30 cellular contexts compared by ENCODE assay signal in the genomic region with DNA sequence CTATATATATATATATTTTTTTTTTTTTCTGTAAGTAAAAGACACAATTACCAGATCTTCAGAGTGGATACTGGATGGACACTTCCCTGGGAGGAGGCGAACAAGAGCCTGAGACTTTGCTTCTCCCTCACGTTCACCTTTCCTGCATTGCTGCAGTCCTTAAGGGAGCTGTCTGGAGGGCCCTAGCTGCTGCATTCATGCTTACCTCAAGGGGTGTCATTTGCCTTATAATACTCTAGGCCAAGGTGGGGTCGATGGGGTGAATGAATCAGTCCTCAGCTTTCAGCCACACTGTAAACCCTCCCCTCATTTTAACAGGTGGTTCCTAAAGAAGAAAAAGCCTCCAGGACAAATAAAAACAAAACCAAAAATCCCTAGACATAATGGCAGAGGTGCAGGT.
"Had no signal": no experiment of that assay in that cellular context is flagged by ENCODE, and none has a peak within 500 bp of the region (broad histone marks: within the 10 kb centered on the region; RNA-seq: fewer than 3 reads in every experiment).

No MANE protein-coding gene starts in this region.

- ATAC-seq: activated CD8-positive, alpha-beta T cell treated with anti-CD3 and anti-CD28 coated beads for 36 hours; activated naive CD8-positive, alpha-beta T cell treated with anti-CD3 and anti-CD28 coated beads, Interleukin-2, amount 50 U/mL, for 24 hours; activated T-cell treated with anti-CD3 and anti-CD28 coated beads, Interleukin-2, amount 50 U/mL, for 4 hours; activated T-helper 17 cell treated with anti-CD3 and anti-CD28 coated beads, Interleukin-2, amount 50 U/mL, for 72 hours; esophagus mucosa; T-cell had no signal

- H3K27me3 ChIP-seq: adrenal gland, ascending aorta, breast epithelium, cardiac muscle cell, colonic mucosa had no signal

- H3K4me3 ChIP-seq: adrenal gland, ascending aorta, breast epithelium, cardiac muscle cell, colonic mucosa had no signal

- H3K4me1 ChIP-seq: adrenal gland, ascending aorta, breast epithelium, colonic mucosa had no signal

- H3K36me3 Mint-ChIP-seq: activated naive CD4-positive, alpha-beta T cell treated with anti-CD3 and anti-CD28 coated beads, Interleukin-2, amount 50 U/mL, for 24 hours; activated naive CD8-positive, alpha-beta T cell treated with anti-CD3 and anti-CD28 coated beads for 36 hours; brain; T-cell had no signal

- H3K27me3 Mint-ChIP-seq: activated CD8-positive, alpha-beta T cell treated with anti-CD3 and anti-CD28 coated beads for 36 hours; activated naive CD4-positive, alpha-beta T cell treated with anti-CD3 and anti-CD28 coated beads, Interleukin-2, amount 50 U/mL, for 24 hours; activated naive CD8-positive, alpha-beta T cell treated with anti-CD3 and anti-CD28 coated beads for 36 hours; T-cell had no signal

- DNase-seq: activated CD4-positive, alpha-beta T cell treated with anti-CD3 and anti-CD28 coated beads for 1 hour; activated CD4-positive, alpha-beta T cell treated with anti-CD3 and anti-CD28 coated beads for 4 hours; activated CD4-positive, alpha-beta T cell treated with anti-CD3 and anti-CD28 coated beads, Interleukin-2, amount 50 U/mL, for 1 hour; activated CD4-positive, alpha-beta T cell treated with anti-CD3 and anti-CD28 coated beads, Interleukin-2, amount 50 U/mL, for 48 hours; activated CD8-positive, alpha-beta memory T cell treated with anti-CD3 and anti-CD28 coated beads for 24 hours; activated CD8-positive, alpha-beta T cell treated with anti-CD3 and anti-CD28 coated beads for 36 hours; activated effector memory CD4-positive, alpha-beta T cell treated with Interleukin-2 at 50 U/mL for 16 hours; activated naive CD4-positive, alpha-beta T cell treated with anti-CD3 and anti-CD28 coated beads for 36 hours; activated naive CD8-positive, alpha-beta T cell treated with anti-CD3 and anti-CD28 coated beads for 36 hours; activated naive CD8-positive, alpha-beta T cell treated with anti-CD3 and anti-CD28 coated beads, Interleukin-2, amount 50 U/mL, for 24 hours; activated T-cell treated with anti-CD3 and anti-CD28 coated beads, Interleukin-2, amount 50 U/mL, for 4 hours; adrenal gland; amygdala; central memory CD4-positive, alpha-beta T cell; cerebellar nuclear complex; colonic mucosa; effector CD8-positive, alpha-beta T cell; foreskin fibroblast; head of caudate nucleus; T-cell; T1000 had no signal

- H3K27ac ChIP-seq: adrenal gland, ascending aorta, breast epithelium, cardiac muscle cell, colonic mucosa had no signal

- H3K9me3 ChIP-seq: adrenal gland, ascending aorta, breast epithelium, colonic mucosa had no signal

- H3K9me3 Mint-ChIP-seq: activated CD8-positive, alpha-beta T cell treated with anti-CD3 and anti-CD28 coated beads for 36 hours; activated naive CD4-positive, alpha-beta T cell treated with anti-CD3 and anti-CD28 coated beads for 36 hours; activated naive CD4-positive, alpha-beta T cell treated with anti-CD3 and anti-CD28 coated beads, Interleukin-2, amount 50 U/mL, for 24 hours; activated naive CD8-positive, alpha-beta T cell treated with anti-CD3 and anti-CD28 coated beads for 36 hours; activated naive CD8-positive, alpha-beta T cell treated with anti-CD3 and anti-CD28 coated beads, Interleukin-2, amount 50 U/mL, for 24 hours; activated T-cell treated with anti-CD3 and anti-CD28 coated beads, Interleukin-2, amount 50 U/mL, for 4 hours; activated T-helper 17 cell treated with anti-CD3 and anti-CD28 coated beads, Interleukin-2, amount 50 U/mL, for 72 hours; T-cell; T-helper 1 cell treated with Interleukin-12 subunit alpha and Interleukin-12 subunit beta and Interleukin-4 antibody, amounts not matched to agents 30 μg/mL and 1 μg/mL, for 36 hours; T-helper 2 cell treated with Interferon-gamma antibody and Interleukin-4, amounts not matched to agents 5 μg/mL and 100 μg/mL, for 36 hours had no signal

- H3K36me3 ChIP-seq: adrenal gland, ascending aorta, breast epithelium, cardiac muscle cell, colonic mucosa had no signal

- H3K27ac Mint-ChIP-seq: activated CD8-positive, alpha-beta T cell treated with anti-CD3 and anti-CD28 coated beads for 36 hours; activated naive CD4-positive, alpha-beta T cell treated with anti-CD3 and anti-CD28 coated beads for 36 hours; activated naive CD4-positive, alpha-beta T cell treated with anti-CD3 and anti-CD28 coated beads, Interleukin-2, amount 50 U/mL, for 24 hours; activated naive CD8-positive, alpha-beta T cell treated with anti-CD3 and anti-CD28 coated beads for 36 hours; activated naive CD8-positive, alpha-beta T cell treated with anti-CD3 and anti-CD28 coated beads, Interleukin-2, amount 50 U/mL, for 24 hours; activated T-helper 17 cell treated with anti-CD3 and anti-CD28 coated beads, Interleukin-2, amount 50 U/mL, for 72 hours; brain; T-cell; T-helper 1 cell treated with Interleukin-12 subunit alpha and Interleukin-12 subunit beta and Interleukin-4 antibody, amounts not matched to agents 30 μg/mL and 1 μg/mL, for 36 hours; T-helper 2 cell treated with Interferon-gamma antibody and Interleukin-4, amounts not matched to agents 5 μg/mL and 100 μg/mL, for 36 hours had no signal

- H3K4me3 Mint-ChIP-seq: activated CD8-positive, alpha-beta T cell treated with anti-CD3 and anti-CD28 coated beads for 36 hours; activated naive CD4-positive, alpha-beta T cell treated with anti-CD3 and anti-CD28 coated beads for 36 hours; activated naive CD4-positive, alpha-beta T cell treated with anti-CD3 and anti-CD28 coated beads, Interleukin-2, amount 50 U/mL, for 24 hours; activated naive CD8-positive, alpha-beta T cell treated with anti-CD3 and anti-CD28 coated beads for 36 hours; activated naive CD8-positive, alpha-beta T cell treated with anti-CD3 and anti-CD28 coated beads, Interleukin-2, amount 50 U/mL, for 24 hours; activated T-cell treated with anti-CD3 and anti-CD28 coated beads, Interleukin-2, amount 50 U/mL, for 4 hours; activated T-helper 17 cell treated with anti-CD3 and anti-CD28 coated beads, Interleukin-2, amount 50 U/mL, for 72 hours; brain; T-cell; T-helper 1 cell treated with Interleukin-12 subunit alpha and Interleukin-12 subunit beta and Interleukin-4 antibody, amounts not matched to agents 30 μg/mL and 1 μg/mL, for 36 hours; T-helper 2 cell treated with Interferon-gamma antibody and Interleukin-4, amounts not matched to agents 5 μg/mL and 100 μg/mL, for 36 hours had no signal
